In genomic region chr11:57426754-57427691, GRCh38 we compare ENCODE assay signal across 8 cellular contexts.
DNase-seq lines count a peak whose midpoint lies in the region; ATAC-seq and TF ChIP-seq lines count a peak whose summit lies in the region.

Gene SLC43A3 (minus strand): TSS chr11:57427121. CDS start chr11:57426172, 949 bp downstream.

- H3K36me3 ChIP-seq in muscle layer of colon (ENCODE audit: insufficient read depth, low read length) = peaks cover 11% of the 10 kb centered on the region

- peak within 1 kb of the TSS; percentile 83 for H3K27ac ChIP-seq in muscle layer of colon (ENCODE audit: low read depth, low read length)

- ATAC-seq in HG03025 (IDR thresholded peaks at IDR 0.05; ENCODE audit: low FRiP score, unreplicated experiment) = peak; percentile 49

- DNase-seq in NCI-H2227 (lab: John Stamatoyannopoulos, UW; ENCODE audit: unreplicated experiment) (peak; percentile 42), NCI-H2227 treated with DMSO at 0.1 percent for 48 hours (lab: John Stamatoyannopoulos, UW) (no peak), NOMO-1 treated with DMSO at 0.1 percent for 48 hours (lab: John Stamatoyannopoulos, UW; ENCODE audit: unreplicated experiment) (peak; percentile 84), activated T-cell treated with anti-CD3 and anti-CD28 coated beads for 24 hours (ENCODE audit: low read depth) (peak; percentile 79), erythroblast (lab: John Stamatoyannopoulos, UW) (peak; percentile 82 to 83)
- DNase-seq in stimulated activated CD8-positive, alpha-beta memory T cell treated with anti-CD3 and anti-CD28 coated beads, Interleukin-7, amount 100 ng/mL, for 1 hour (ENCODE audit: low read depth in 2 of 2) = peak; percentile 26 to 34

- TF ChIP-seq POLR2A in erythroblast (IDR thresholded peaks at IDR 0.05; ENCODE audit: low read length) = peak; percentile 92

- no peaks in the 10 kb centered on the region for H3K9me3 ChIP-seq in muscle layer of colon (ENCODE audit: low read length)

- H3K4me1 ChIP-seq in muscle layer of colon (ENCODE audit: insufficient read depth, low read length) = peaks cover 39% of the 10 kb centered on the region

- H3K9ac ChIP-seq in muscle layer of colon (ENCODE audit: low read length) = peak within 1 kb of the TSS; percentile 44

- H3K4me3 ChIP-seq in muscle layer of colon (ENCODE audit: low read depth in 1 of 2, low read length in 2 of 2) = peak within 1 kb of the TSS; percentile 38 to 61

- H3K27me3 ChIP-seq in muscle layer of colon (ENCODE audit: control insufficient read depth in 1 of 2, insufficient read depth in 2 of 2, low read length in 2 of 2) = no peaks in the 10 kb centered on the region
